In the genomic region with DNA sequence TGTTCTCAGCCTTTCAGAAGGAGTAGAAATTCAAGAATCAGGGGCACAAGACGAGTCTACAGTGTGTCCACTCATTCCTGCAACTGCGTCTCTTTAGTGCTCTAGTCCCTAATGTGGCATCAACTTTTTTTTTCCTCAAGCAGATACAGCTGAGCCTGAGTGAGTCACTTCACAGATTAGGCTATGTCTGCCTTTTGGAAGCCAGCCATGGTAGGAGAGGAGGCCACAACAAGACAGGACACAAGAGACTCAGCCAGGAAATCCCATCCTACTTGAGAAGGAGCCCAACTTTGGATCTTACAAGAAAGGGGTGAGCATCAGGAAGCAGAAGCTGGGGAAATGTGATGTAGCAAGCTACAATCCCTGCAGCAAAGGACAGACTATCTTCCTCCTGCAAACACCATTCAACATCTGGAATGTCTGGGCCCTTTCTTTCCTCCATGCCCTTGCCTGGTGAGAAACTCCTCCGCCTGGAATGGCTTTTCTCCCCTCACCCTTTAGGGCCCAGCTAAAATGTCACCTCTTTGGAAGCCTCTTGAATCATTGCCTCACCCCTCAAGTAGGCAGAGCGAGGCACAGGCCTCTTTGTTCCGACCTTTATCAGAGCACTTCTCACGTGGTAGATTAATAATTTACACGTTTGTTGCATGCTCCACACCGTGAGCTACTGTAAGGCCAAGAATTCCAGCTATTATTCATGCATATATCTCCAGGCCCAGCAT, we compare ENCODE assay signal across 8 cellular contexts.
A peak's percentile ranks its signal among the peaks of the same experiment; 100 is the strongest.
DNase-seq lines count a peak whose midpoint lies in the region; ATAC-seq and TF ChIP-seq lines count a peak whose summit lies in the region.

No MANE protein-coding gene starts in this region.

- H3K9me3 Mint-ChIP-seq in activated CD8-positive, alpha-beta T cell treated with anti-CD3 and anti-CD28 coated beads for 36 hours, result no peaks in the 10 kb centered on the region

- no peak overlapping the region for H3K27ac Mint-ChIP-seq in activated CD8-positive, alpha-beta T cell treated with anti-CD3 and anti-CD28 coated beads for 36 hours

- H3K27me3 ChIP-seq in adrenal gland (no peaks in the 10 kb centered on the region), gastrocnemius medialis (no peaks in the 10 kb centered on the region)

- in situ Hi-C loops in gastrocnemius medialis (cut with MboI; ENCODE audit: low sequenced_read_pairs in 4 of 4), result no loop called here

- H3K9me3 ChIP-seq in adrenal gland (replicated peaks in 1 of 3) (no peaks in the 10 kb centered on the region), gastrocnemius medialis (no peaks in the 10 kb centered on the region)

- H3K27me3 Mint-ChIP-seq in activated CD8-positive, alpha-beta T cell treated with anti-CD3 and anti-CD28 coated beads for 36 hours, result no peaks in the 10 kb centered on the region

- DNase-seq in GM04504 (ENCODE audit: low read depth), result peak; percentile 80
- peak; percentile 50 to 86 (median 82) for DNase-seq in adrenal gland
- peak; percentile 30 for DNase-seq in left ventricle myocardium superior
- DNase-seq in gastrocnemius medialis, result peak; percentile 56 to 80
- no peak for DNase-seq in activated CD8-positive, alpha-beta T cell treated with anti-CD3 and anti-CD28 coated beads for 36 hours
- no peak for DNase-seq in SKM-1 (lab: John Stamatoyannopoulos, UW; ENCODE audit: unreplicated experiment)

- ATAC-seq in left ventricle myocardium superior (peak; percentile 77), gastrocnemius medialis (peak; percentile 99), GM18858 (IDR thresholded peaks at IDR 0.05; ENCODE audit: unreplicated experiment) (no peak), HG03457 (IDR thresholded peaks at IDR 0.05; ENCODE audit: unreplicated experiment) (no peak)
- no peak for ATAC-seq in activated CD8-positive, alpha-beta T cell treated with anti-CD3 and anti-CD28 coated beads for 36 hours

- 61 to 73% (median 70%) methylated on average over 8 of the region's 8 CpGs for WGBS in adrenal gland, 4 donors

- intact Hi-C loops in adrenal gland (cut with DNase I) (no loop called here), left ventricle myocardium superior (cut with micrococcal nuclease) (no loop called here), gastrocnemius medialis (cut with DNase I; ENCODE audit: low total_unique reads) (no loop called here)
- intact Hi-C loops in activated CD8-positive, alpha-beta T cell treated with anti-CD3 and anti-CD28 coated beads for 36 hours (cut with micrococcal nuclease), result no loop called here

- peaks cover 4 to 8% of the 10 kb centered on the region in 2 donors for H3K4me1 ChIP-seq in adrenal gland (replicated peaks in 1 of 2)
- peaks cover 13 to 17% of the 10 kb centered on the region in 2 donors for H3K4me1 ChIP-seq in gastrocnemius medialis

- POLR2A ChIA-PET in activated CD8-positive, alpha-beta T cell treated with anti-CD3 and anti-CD28 coated beads for 36 hours (lab: Charles Lee), result no interaction called here

- CTCF ChIA-PET in activated CD8-positive, alpha-beta T cell treated with anti-CD3 and anti-CD28 coated beads for 36 hours (lab: Charles Lee), result interaction anchor here (0.9 kb wide), 1 partner anchor 49 kb away, joined by 3 read pairs; no protein-coding TSS in a partner anchor

- TF ChIP-seq POLR2A in adrenal gland (IDR thresholded peaks at IDR 0.05) (no peak), gastrocnemius medialis (IDR thresholded peaks at IDR 0.05) (no peak)

- no peaks in the 10 kb centered on the region for H3K36me3 ChIP-seq in adrenal gland (replicated peaks in 1 of 2)
- no peaks in the 10 kb centered on the region for H3K36me3 ChIP-seq in gastrocnemius medialis

- no peak for TF ChIP-seq CTCF in adrenal gland (IDR thresholded peaks at IDR 0.05)
- no peak for TF ChIP-seq CTCF in gastrocnemius medialis (IDR thresholded peaks at IDR 0.05 in 4 of 5, conservative IDR thresholded peaks at IDR 0.05 in 1 of 5)
- TF ChIP-seq CTCF in activated CD8-positive, alpha-beta T cell treated with anti-CD3 and anti-CD28 coated beads for 36 hours (IDR thresholded peaks at IDR 0.05), result no peak

- H3K4me3 ChIP-seq in adrenal gland, result no peak overlapping the region
- no peak overlapping the region for H3K4me3 ChIP-seq in gastrocnemius medialis

- H3K36me3 Mint-ChIP-seq in activated CD8-positive, alpha-beta T cell treated with anti-CD3 and anti-CD28 coated beads for 36 hours (ENCODE audit: low read depth), result no peaks in the 10 kb centered on the region

- H3K4me3 Mint-ChIP-seq in activated CD8-positive, alpha-beta T cell treated with anti-CD3 and anti-CD28 coated beads for 36 hours, result no peak overlapping the region

- peak overlapping the region in 2 of 5 donors; percentile 3 to 44 for H3K27ac ChIP-seq in adrenal gland
- peak overlapping the region in 1 of 4 donors; percentile 21 for H3K27ac ChIP-seq in gastrocnemius medialis

- H3K4me1 Mint-ChIP-seq in activated CD8-positive, alpha-beta T cell treated with anti-CD3 and anti-CD28 coated beads for 36 hours (ENCODE audit: low read depth), result no peaks in the 10 kb centered on the region

Comparison
In these comparisons a context has a peak if more than half of its experiments do, and no peak if none do; other contexts are left out.
1. DNase-seq: peak in GM04504 (single experiment), adrenal gland (7 of 7), left ventricle myocardium superior (single experiment) and gastrocnemius medialis (2 of 2); none in activated CD8-positive, alpha-beta T cell treated with anti-CD3 and anti-CD28 coated beads for 36 hours (single experiment) and SKM-1 (single experiment).
2. ATAC-seq: peak in left ventricle myocardium superior (single experiment) and gastrocnemius medialis (2 of 2); none in activated CD8-positive, alpha-beta T cell treated with anti-CD3 and anti-CD28 coated beads for 36 hours (single experiment), GM18858 (single experiment) and HG03457 (single experiment).